Comparison of ENCODE assay signal across 18 cellular contexts in genomic region chr10:45468110-45468509, GRCh38.
DNase-seq lines count a peak whose midpoint lies in the region; ATAC-seq, FAIRE-seq and TF ChIP-seq lines count a peak whose summit lies in the region.
"Had no signal": no experiment of that assay in that cellular context is flagged by ENCODE, and none has a peak within 500 bp of the region (broad histone marks: within the 10 kb centered on the region; RNA-seq: fewer than 3 reads in every experiment).

No MANE protein-coding gene starts in this region.

- H3K4me3 Mint-ChIP-seq in T-helper 17 cell, result peak overlapping the region; percentile 7
- H3K4me3 Mint-ChIP-seq: H9 had no signal

- peaks cover 7% of the 10 kb centered on the region for H3F3A ChIP-seq in SK-N-SH (replicated peaks; ENCODE audit: insufficient read depth)

- H3K27me3 Mint-ChIP-seq in T-helper 17 cell, result no peaks in the 10 kb centered on the region

- H3K27ac ChIP-seq in HepG2 (ENCODE audit: extremely low read length, insufficient read depth, low read length) (no peak overlapping the region), right lobe of liver (no peak overlapping the region), esophagus muscularis mucosa (replicated peaks in 1 of 4) (no peak overlapping the region), SK-N-SH (ENCODE audit: low read depth in 2 of 2, low read length in 1 of 2) (no peak overlapping the region)
- H3K27ac ChIP-seq: A549, C4-2B, Peyer's patch had no signal

- TF ChIP-seq POLR2A in HepG2 (IDR thresholded peaks at IDR 0.05; ENCODE audit: insufficient read depth in 1 of 2, low read depth in 2 of 2, low read length in 2 of 2) (no peak), right lobe of liver (IDR thresholded peaks at IDR 0.05) (no peak), esophagus muscularis mucosa (IDR thresholded peaks at IDR 0.05; ENCODE audit: low read depth) (no peak)

- no peaks in the 10 kb centered on the region for H3K9me3 ChIP-seq in HepG2 (ENCODE audit: low read length)
- H3K9me3 ChIP-seq in right lobe of liver, result no peaks in the 10 kb centered on the region
- no peaks in the 10 kb centered on the region for H3K9me3 ChIP-seq in T-helper 17 cell (ENCODE audit: control insufficient read depth, low read length, poor library complexity, severe bottlenecking)
- H3K9me3 ChIP-seq in esophagus muscularis mucosa, result no peaks in the 10 kb centered on the region
- H3K9me3 ChIP-seq in SK-N-SH, result no peaks in the 10 kb centered on the region
- H3K9me3 ChIP-seq: A549, Peyer's patch had no signal

- peaks cover 2% of the 10 kb centered on the region in 2 experiments; a peak in 1 of 5 replicates for H3K36me3 ChIP-seq in HepG2 (replicated peaks in 1 of 2; ENCODE audit: control insufficient read depth in 1 of 2, insufficient read depth in 2 of 2, low read length in 2 of 2)
- peaks cover 0 to 4% (median 0%) of the 10 kb centered on the region in 4 donors for H3K36me3 ChIP-seq in right lobe of liver
- H3K36me3 ChIP-seq in esophagus muscularis mucosa, result peaks cover 2 to 9% (median 5%) of the 10 kb centered on the region in 4 donors
- peaks cover 0 to 2% of the 10 kb centered on the region in 2 experiments for H3K36me3 ChIP-seq in SK-N-SH (replicated peaks in 1 of 2; ENCODE audit: control insufficient read depth in 1 of 2, insufficient read depth in 2 of 2, low read length in 1 of 2)

- H3K79me2 ChIP-seq in HepG2 (ENCODE audit: insufficient read depth, low read length) (no peaks in the 10 kb centered on the region), SK-N-SH (ENCODE audit: insufficient read depth) (no peaks in the 10 kb centered on the region)

- H4K20me1 ChIP-seq in HepG2 (ENCODE audit: insufficient read depth, low read length), result no peaks in the 10 kb centered on the region
- H4K20me1 ChIP-seq in SK-N-SH (ENCODE audit: insufficient read depth), result no peaks in the 10 kb centered on the region

- no peak for FAIRE-seq in HepG2 (lab: Jason Lieb, UNC)
- FAIRE-seq: A549 had no signal

- H3K4me1 ChIP-seq in HepG2 (ENCODE audit: insufficient read depth, low read length), result peaks cover 32% of the 10 kb centered on the region
- peaks cover 0 to 61% (median 23%) of the 10 kb centered on the region in 4 donors for H3K4me1 ChIP-seq in right lobe of liver
- H3K4me1 ChIP-seq in esophagus muscularis mucosa, result peaks cover 13 to 43% (median 34%) of the 10 kb centered on the region in 4 donors
- peaks cover 8 to 16% of the 10 kb centered on the region in 2 experiments; a peak in 2 of 4 replicates for H3K4me1 ChIP-seq in SK-N-SH (ENCODE audit: control insufficient read depth in 1 of 2, insufficient read depth in 2 of 2, low read depth in 1 of 2, low read length in 1 of 2)
- H3K4me1 ChIP-seq: A549 had no signal

- TF ChIP-seq RAD21 in HepG2 (CRISPR knock-in tag; IDR thresholded peaks at IDR 0.05) (no peak), SK-N-SH (IDR thresholded peaks at IDR 0.05; ENCODE audit: low read length) (no peak)

- no peak overlapping the region for H3K4me3 ChIP-seq in HepG2 (replicated peaks in 1 of 3; ENCODE audit: insufficient read depth in 1 of 3, low read depth in 2 of 3, low read length in 3 of 3)
- no peak overlapping the region for H3K4me3 ChIP-seq in right lobe of liver
- H3K4me3 ChIP-seq in esophagus muscularis mucosa, result no peak overlapping the region
- no peak overlapping the region for H3K4me3 ChIP-seq in SK-N-SH (ENCODE audit: low read depth in 2 of 2, low read length in 1 of 2)
- H3K4me3 ChIP-seq: A549, Peyer's patch had no signal

- no peaks in the 10 kb centered on the region for H3K27me3 ChIP-seq in HepG2 (ENCODE audit: control insufficient read depth in 1 of 2, insufficient read depth in 2 of 2, low read length in 2 of 2)
- no peaks in the 10 kb centered on the region for H3K27me3 ChIP-seq in right lobe of liver
- no peaks in the 10 kb centered on the region for H3K27me3 ChIP-seq in esophagus muscularis mucosa
- no peaks in the 10 kb centered on the region for H3K27me3 ChIP-seq in SK-N-SH (ENCODE audit: insufficient read depth)
- H3K27me3 ChIP-seq: Peyer's patch had no signal

- TF ChIP-seq EP300 in HepG2 (IDR thresholded peaks at IDR 0.05; ENCODE audit: low read depth in 2 of 2, low read length in 2 of 2) (no peak), HepG2 (CRISPR knock-in tag; IDR thresholded peaks at IDR 0.05; ENCODE audit: borderline replicate concordance) (no peak), esophagus muscularis mucosa (IDR thresholded peaks at IDR 0.05) (no peak), SK-N-SH (IDR thresholded peaks at IDR 0.05; ENCODE audit: borderline replicate concordance in 1 of 2, low read depth in 1 of 2, low read length in 1 of 2) (no peak)

- H3K36me3 Mint-ChIP-seq in T-helper 17 cell (ENCODE audit: low read depth), result no peaks in the 10 kb centered on the region

- POLR2A ChIA-PET in HepG2 (lab: Yijun Ruan, JAX), result no interaction called here
- POLR2A ChIA-PET in SK-N-SH (lab: Yijun Ruan, JAX), result no interaction called here

- no peak overlapping the region for H3K9ac ChIP-seq in HepG2 (ENCODE audit: insufficient read depth, low read depth, low read length)
- no peak overlapping the region for H3K9ac ChIP-seq in SK-N-SH

- peaks cover 47% of the 10 kb centered on the region for H3K4me1 Mint-ChIP-seq in T-helper 17 cell

- H2AFZ ChIP-seq in HepG2 (ENCODE audit: low read length), result no peak overlapping the region
- no peak overlapping the region for H2AFZ ChIP-seq in SK-N-SH (ENCODE audit: low read depth)

- in situ Hi-C loops in HepG2 (cut with HindIII; ENCODE audit: extremely low pct_ligation_motif_present, low pct_unique_long_range_greater_than_20kb), result loop anchor here (5.0 kb wide), 1 partner anchor 204 kb away; the partner anchor contains the start of gene ZFAND4

- intact Hi-C loops in HepG2 (cut with micrococcal nuclease; ENCODE audit: unreplicated experiment), result no loop called here
- intact Hi-C loops in right lobe of liver (cut with DNase I), result loop anchor here (10.0 kb wide), 2 partner anchors 127 to 207 kb away; partner anchors contain the start of gene ZFAND4 (in 2 of the 2)
- intact Hi-C loops in esophagus muscularis mucosa (cut with DNase I), result loop anchor here (5.0 to 10.0 kb wide), 2 partner anchors 127 to 204 kb away; partner anchors contain the start of gene ZFAND4

- H3K9me2 ChIP-seq in SK-N-SH, result no peaks in the 10 kb centered on the region

- H3K27ac Mint-ChIP-seq in T-helper 17 cell, result peak overlapping the region; percentile 75

- TF ChIP-seq CTCF in HepG2 (CRISPR knock-in tag; IDR thresholded peaks at IDR 0.05), result no peak
- no peak for TF ChIP-seq CTCF in right lobe of liver (IDR thresholded peaks at IDR 0.05)
- no peak for TF ChIP-seq CTCF in esophagus muscularis mucosa (IDR thresholded peaks at IDR 0.05)
- TF ChIP-seq CTCF in SK-N-SH (IDR thresholded peaks at IDR 0.05), result no peak
- no peak for TF ChIP-seq CTCF in GM10266 (IDR thresholded peaks at IDR 0.05; ENCODE audit: control insufficient read depth, insufficient read depth, low read depth, missing control alignments)

- ATAC-seq in HepG2, result no peak
- ATAC-seq in right lobe of liver, result no peak
- ATAC-seq in T-helper 17 cell, result no peak
- ATAC-seq: A549, Right ventricle myocardium inferior had no signal

- 80% methylated on average over 5 of the region's 5 CpGs for WGBS in HepG2 (ENCODE audit: low lambda C conversion rate)
- WGBS in right lobe of liver (ENCODE audit: insufficient coverage, low coverage, low lambda C conversion rate, missing lambda C conversion rate), result 64% methylated on average over 5 of the region's 5 CpGs
- WGBS in esophagus muscularis mucosa, result 70% methylated on average over 5 of the region's 5 CpGs
- 81% methylated on average over 5 of the region's 5 CpGs for WGBS in SK-N-SH (ENCODE audit: low lambda C conversion rate)

- no TSS peak for BruUV-seq in HepG2 (replicated peaks; lab: Mats Ljungman, UMichigan)

- CTCF ChIA-PET in HepG2 (lab: Yijun Ruan, JAX; ENCODE audit: low intra/inter-chr PET ratio, low total read pairs) (no interaction called here), SK-N-SH (lab: Yijun Ruan, JAX) (interaction anchor here (1.7 kb wide), 1 partner anchor 204 kb away, joined by 6 read pairs; the partner anchor contains the start of gene ZFAND4)

- no peak for DNase-seq in HepG2 (ENCODE audit: low spot score)
- DNase-seq in right lobe of liver, result no peak
- DNase-seq in T-helper 17 cell, result no peak
- DNase-seq in esophagus muscularis mucosa (ENCODE audit: extremely low spot score), result peak; percentile 42
- no peak for DNase-seq in SK-N-SH
- DNase-seq in GM10266 (ENCODE audit: extremely low spot score), result no peak
- no peak for DNase-seq in kidney glomerular epithelial cell (lab: John Stamatoyannopoulos, UW)
- DNase-seq: COR-L47, DMS153, H9, NCI-H1105 treated with DMSO at 0.1 percent for 48 hours, NCI-H187 treated with DMSO at 0.1 percent for 48 hours, NCI-H446, NCI-H774, Peyer's patch had no signal

- H3K4me2 ChIP-seq in HepG2 (ENCODE audit: low read depth, low read length), result no peak overlapping the region
- no peak overlapping the region for H3K4me2 ChIP-seq in SK-N-SH
- H3K4me2 ChIP-seq: A549 had no signal

TF ChIP-seq in HepG2, 621 proteins besides CTCF, POLR2A, EP300 and RAD21 (continues in another document):
- no peak for TF ChIP-seq ZNF775 (CRISPR knock-in tag; IDR thresholded peaks at IDR 0.05; ENCODE audit: borderline replicate concordance)

TF ChIP-seq in SK-N-SH, 30 proteins besides CTCF, POLR2A, EP300 and RAD21 (continues in another document):
- TF ChIP-seq, protein P1, sequence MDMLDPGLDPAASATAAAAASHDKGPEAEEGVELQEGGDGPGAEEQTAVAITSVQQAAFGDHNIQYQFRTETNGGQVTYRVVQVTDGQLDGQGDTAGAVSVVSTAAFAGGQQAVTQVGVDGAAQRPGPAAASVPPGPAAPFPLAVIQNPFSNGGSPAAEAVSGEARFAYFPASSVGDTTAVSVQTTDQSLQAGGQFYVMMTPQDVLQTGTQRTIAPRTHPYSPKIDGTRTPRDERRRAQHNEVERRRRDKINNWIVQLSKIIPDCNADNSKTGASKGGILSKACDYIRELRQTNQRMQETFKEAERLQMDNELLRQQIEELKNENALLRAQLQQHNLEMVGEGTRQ (IDR thresholded peaks at IDR 0.05; ENCODE audit: borderline replicate concordance, low read depth, low read length), result no peak
- TF ChIP-seq ELF1 (IDR thresholded peaks at IDR 0.05) (no peak), MEF2A (IDR thresholded peaks at IDR 0.05; ENCODE audit: borderline replicate concordance, low read depth) (no peak), PBX3 (IDR thresholded peaks at IDR 0.05) (no peak)

Comparison
In these comparisons a context has a peak if more than half of its experiments do, and no peak if none do; other contexts are left out.
1. Of the 25 proteins assayed by ChIP-seq in both HepG2 and SK-N-SH: peak only in HepG2: ZBTB33; only in SK-N-SH: none; in both: none; in neither: 24.